In genomic region chr17:27499451-27500265, GRCh38 we compare ENCODE assay signal across 18 cellular contexts. TPM values are rescaled to one million over a fixed set of nuclear protein-coding genes. Genes with fewer than 3 reads are reported as not detected.
DNase-seq lines count a peak whose midpoint lies in the region; ATAC-seq, FAIRE-seq and TF ChIP-seq lines count a peak whose summit lies in the region.
"Had no signal": no experiment of that assay in that cellular context is flagged by ENCODE, and none has a peak within 500 bp of the region (broad histone marks: within the 10 kb centered on the region; RNA-seq: fewer than 3 reads in every experiment).

No MANE protein-coding gene starts in this region.

- DNase-seq in Caco-2 (no peak), cerebellar nuclear complex (lab: John Stamatoyannopoulos, UW) (peak; percentile 79 to 84), kidney (peak; percentile 62), putamen (ENCODE audit: low spot score) (peak; percentile 67), nephron progenitor cell (no peak)
- DNase-seq: DMS153, EL, Karpas-422, NCI-H1105 treated with DMSO at 0.1 percent for 48 hours, NCI-H1930, NCI-H2171, NCI-H446 treated with DMSO at 0.1 percent for 48 hours, NCI-H774, PC-9 had no signal

- peak overlapping the region; percentile 29 to 53 for H3K27ac ChIP-seq in kidney (ENCODE audit: low read depth in 2 of 2, low read length in 2 of 2)
- H3K27ac ChIP-seq: PC-9 had no signal

- intact Hi-C loops in Caco-2 (cut with micrococcal nuclease; ENCODE audit: unreplicated experiment): loop anchor here (10.0 kb wide), 1 partner anchor 265 kb away; no protein-coding TSS in a partner anchor
- intact Hi-C loops in kidney (cut with DNase I): no loop called here

- H3K9me3 ChIP-seq in Caco-2 (peaks cover 23% of the 10 kb centered on the region), kidney (ENCODE audit: control insufficient read depth in 1 of 2, low read length in 2 of 2) (no peaks in the 10 kb centered on the region)

- H3K9me3 Mint-ChIP-seq in Caco-2 (ENCODE audit: unreplicated experiment): peaks cover 22% of the 10 kb centered on the region
- peaks cover 32% of the 10 kb centered on the region for H3K9me3 Mint-ChIP-seq in nephron progenitor cell

- H3K27me3 Mint-ChIP-seq in Caco-2 (ENCODE audit: insufficient read depth, unreplicated experiment) (no peaks in the 10 kb centered on the region), nephron progenitor cell (ENCODE audit: low read depth, poor library complexity) (peaks cover 5% of the 10 kb centered on the region)

- H3K27me3 ChIP-seq in Caco-2 (replicated peaks; ENCODE audit: control insufficient read depth, insufficient read depth, low read length): no peaks in the 10 kb centered on the region

- H3K36me3 ChIP-seq in Caco-2 (ENCODE audit: control insufficient read depth, insufficient read depth, low read length): peaks cover 5% of the 10 kb centered on the region; the same call in 1 of the 2 replicates
- H3K36me3 ChIP-seq in kidney (ENCODE audit: control insufficient read depth in 1 of 2, insufficient read depth in 2 of 2, low read length in 2 of 2): no peaks in the 10 kb centered on the region

- TF ChIP-seq CTCF in Caco-2 (IDR thresholded peaks at IDR 0.05; ENCODE audit: insufficient read depth in 1 of 2, low read depth in 1 of 2, low read length in 1 of 2, severe bottlenecking in 1 of 2, unreplicated experiment in 1 of 2): no peak
- no peak for TF ChIP-seq CTCF in kidney (IDR thresholded peaks at IDR 0.05; ENCODE audit: borderline replicate concordance, extremely low read depth, insufficient read depth)
- no peak for TF ChIP-seq CTCF in nephron progenitor cell (IDR thresholded peaks at IDR 0.05)

- H3K4me1 ChIP-seq in Caco-2 (peaks cover 69% of the 10 kb centered on the region), kidney (ENCODE audit: control insufficient read depth in 1 of 2, insufficient read depth in 1 of 2, low read depth in 1 of 2, low read length in 2 of 2) (peaks cover 45 to 46% of the 10 kb centered on the region in 2 donors)

- FAIRE-seq in kidney (lab: Jason Lieb, UNC): no peak
- FAIRE-seq: H54 had no signal

- no peak for ATAC-seq in GM18907 (IDR thresholded peaks at IDR 0.05; ENCODE audit: unreplicated experiment)
- ATAC-seq in esophagus mucosa: no peak
- no peak for ATAC-seq in GM18858 (IDR thresholded peaks at IDR 0.05; ENCODE audit: unreplicated experiment)

- CTCF ChIA-PET in Caco-2 (lab: Charles Lee): interaction anchor here (0.9 kb wide), 1 partner anchor 100 kb away, joined by 3 read pairs; no protein-coding TSS in a partner anchor

- no peak overlapping the region for H3K9ac ChIP-seq in kidney (ENCODE audit: low read length in 2 of 2)

- H3K4me3 Mint-ChIP-seq in Caco-2 (ENCODE audit: unreplicated experiment) (no peak overlapping the region), nephron progenitor cell (no peak overlapping the region)

- H3K4me3 ChIP-seq in Caco-2 (ENCODE audit: low read depth, low read length): no peak overlapping the region
- H3K4me3 ChIP-seq in kidney (ENCODE audit: low read length in 2 of 2): no peak overlapping the region
- H3K4me3 ChIP-seq: PC-9 had no signal

- POLR2A ChIA-PET in Caco-2 (lab: Charles Lee): no interaction called here

- no TSS peak for BruUV-seq in Caco-2 (replicated peaks; lab: Mats Ljungman, UMichigan)

- peaks cover 66% of the 10 kb centered on the region for H3K4me1 Mint-ChIP-seq in Caco-2 (ENCODE audit: low read depth, unreplicated experiment)
- H3K4me1 Mint-ChIP-seq in nephron progenitor cell: peaks cover 44% of the 10 kb centered on the region

- peak overlapping the region; percentile 92 for H3K27ac Mint-ChIP-seq in Caco-2 (ENCODE audit: unreplicated experiment)
- no peak overlapping the region for H3K27ac Mint-ChIP-seq in nephron progenitor cell

- H3K36me3 Mint-ChIP-seq in Caco-2 (ENCODE audit: insufficient read depth, unreplicated experiment) (peaks cover 70% of the 10 kb centered on the region), nephron progenitor cell (ENCODE audit: low read depth) (peaks cover 23% of the 10 kb centered on the region)

RNA-seq across cellular contexts. Expression of gene KSR1, which starts 43.4 kb away (rescaled TPM):
- total RNA-seq in Caco-2 (2022) (88.9 and 91.5 TPM in 2 replicates), kidney (97.3 TPM), esophagus mucosa (31.0 TPM)
- polyA plus RNA-seq in kidney (ENCODE audit: insufficient read depth, low read depth, low replicate concordance): 11.7 TPM

Comparison
In these comparisons a context has a peak if more than half of its experiments do, and no peak if none do; other contexts are left out.
1. DNase-seq: peak in cerebellar nuclear complex (2 of 2), kidney (single experiment) and putamen (single experiment); none in Caco-2 (0 of 2) and nephron progenitor cell (single experiment).